ENCODE assay signal across 14 cellular contexts in the genomic region with DNA sequence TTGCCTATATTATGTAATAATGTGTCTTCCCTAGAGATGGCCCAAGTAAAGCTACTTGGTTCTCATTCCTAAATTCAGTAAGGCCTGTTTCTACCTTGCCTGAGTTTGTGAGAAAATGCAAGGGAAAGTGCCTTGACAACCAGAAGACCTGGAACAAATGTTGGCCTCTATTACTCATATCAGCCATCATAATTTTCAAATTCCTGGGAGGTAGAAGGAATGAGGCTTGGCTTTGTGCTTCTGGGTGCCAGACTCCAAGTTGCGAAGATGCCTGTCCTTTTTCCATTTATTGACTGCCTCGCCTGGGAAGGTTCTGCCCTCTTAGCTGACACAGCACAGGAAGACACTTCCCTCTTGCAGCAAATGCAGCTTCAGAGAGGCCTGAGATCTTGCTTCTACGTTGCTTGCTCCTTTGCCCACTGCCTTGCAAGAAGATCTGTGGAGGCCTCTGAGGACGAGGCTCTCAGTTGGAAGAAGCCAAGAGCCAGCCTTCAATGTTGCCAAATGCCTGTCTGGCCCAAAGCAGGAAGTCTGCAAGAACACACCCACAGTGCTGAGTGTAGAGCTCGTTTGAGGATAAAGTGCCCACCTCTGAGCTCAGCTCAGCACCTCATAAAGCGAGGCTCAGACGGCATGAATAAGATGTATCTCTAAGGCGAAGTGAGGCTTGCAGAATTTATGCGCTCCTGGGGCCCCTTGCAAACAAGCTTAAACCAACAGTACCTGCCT.
DNase-seq lines count a peak whose midpoint lies in the region; ATAC-seq and TF ChIP-seq lines count a peak whose summit lies in the region.
"Had no signal": no experiment of that assay in that cellular context is flagged by ENCODE, and none has a peak within 500 bp of the region (broad histone marks: within the 10 kb centered on the region; RNA-seq: fewer than 3 reads in every experiment).

No MANE protein-coding gene starts in this region.

- H3K4me1 Mint-ChIP-seq in type B pancreatic cell (ENCODE audit: unreplicated experiment), result peaks cover 24% of the 10 kb centered on the region
- H3K4me1 Mint-ChIP-seq in activated T-cell treated with anti-CD3 and anti-CD28 coated beads, Interleukin-2, amount 50 U/mL, for 72 hours (ENCODE audit: low read depth), result no peaks in the 10 kb centered on the region
- H3K4me1 Mint-ChIP-seq: activated CD4-positive, alpha-beta T cell treated with anti-CD3 and anti-CD28 coated beads for 36 hours; CD8-positive, alpha-beta memory T cell had no signal

- H3K4me3 Mint-ChIP-seq in type B pancreatic cell, result no peak overlapping the region
- no peak overlapping the region for H3K4me3 Mint-ChIP-seq in activated T-cell treated with anti-CD3 and anti-CD28 coated beads, Interleukin-2, amount 50 U/mL, for 72 hours
- H3K4me3 Mint-ChIP-seq: activated CD4-positive, alpha-beta T cell treated with anti-CD3 and anti-CD28 coated beads for 36 hours; CD8-positive, alpha-beta memory T cell; H9; natural killer cell treated with Interleukin-12 subunit alpha and Interleukin-12 subunit beta and Interleukin-15 and Interleukin-18, amount 100 ng/mL, for 72 hours had no signal

- H3K36me3 Mint-ChIP-seq in type B pancreatic cell, result no peaks in the 10 kb centered on the region
- no peaks in the 10 kb centered on the region for H3K36me3 Mint-ChIP-seq in activated T-cell treated with anti-CD3 and anti-CD28 coated beads, Interleukin-2, amount 50 U/mL, for 72 hours (ENCODE audit: insufficient read depth in 2 of 2)
- H3K36me3 Mint-ChIP-seq: CD8-positive, alpha-beta memory T cell; natural killer cell treated with Interleukin-12 subunit alpha and Interleukin-12 subunit beta and Interleukin-15 and Interleukin-18, amount 100 ng/mL, for 72 hours had no signal

- no peaks in the 10 kb centered on the region for H3K36me3 ChIP-seq in mucosa of descending colon (ENCODE audit: low read depth)
- H3K36me3 ChIP-seq in effector memory CD4-positive, alpha-beta T cell (ENCODE audit: control insufficient read depth, insufficient read depth, low read length), result no peaks in the 10 kb centered on the region

- TF ChIP-seq CTCF in fibroblast of the aortic adventitia (IDR thresholded peaks at IDR 0.05; ENCODE audit: insufficient read depth, low read length), result no peak
- TF ChIP-seq CTCF in mucosa of descending colon (IDR thresholded peaks at IDR 0.05), result no peak
- no peak for TF ChIP-seq CTCF in type B pancreatic cell (conservative IDR thresholded peaks at IDR 0.05)

- peaks cover 20% of the 10 kb centered on the region for H3K27me3 Mint-ChIP-seq in type B pancreatic cell
- H3K27me3 Mint-ChIP-seq in activated T-cell treated with anti-CD3 and anti-CD28 coated beads, Interleukin-2, amount 50 U/mL, for 72 hours (ENCODE audit: low read depth), result peaks cover 8% of the 10 kb centered on the region

- no peaks in the 10 kb centered on the region for H3K27me3 ChIP-seq in effector memory CD4-positive, alpha-beta T cell (replicated peaks; ENCODE audit: control insufficient read depth, insufficient read depth, low read length, poor library complexity, severe bottlenecking)

- peak overlapping the region; percentile 46 for H3K27ac Mint-ChIP-seq in type B pancreatic cell
- no peak overlapping the region for H3K27ac Mint-ChIP-seq in activated T-cell treated with anti-CD3 and anti-CD28 coated beads, Interleukin-2, amount 50 U/mL, for 72 hours
- H3K27ac Mint-ChIP-seq: activated CD4-positive, alpha-beta T cell treated with anti-CD3 and anti-CD28 coated beads for 36 hours; CD8-positive, alpha-beta memory T cell; natural killer cell treated with Interleukin-12 subunit alpha and Interleukin-12 subunit beta and Interleukin-15 and Interleukin-18, amount 100 ng/mL, for 72 hours had no signal

- intact Hi-C loops in mucosa of descending colon (cut with DNase I, micrococcal nuclease), result no loop called here

- H3K27ac ChIP-seq in effector memory CD4-positive, alpha-beta T cell (ENCODE audit: insufficient read depth, low read length, poor library complexity, severe bottlenecking), result no peak overlapping the region

- DNase-seq in NCI-H510A treated with DMSO at 0.1 percent for 48 hours (lab: John Stamatoyannopoulos, UW) (peak; percentile 52), NCI-H510A (lab: John Stamatoyannopoulos, UW) (no peak), fibroblast of the aortic adventitia (ENCODE audit: low read depth) (peak; percentile 5), mucosa of descending colon (peak in 2 of 3 donors; percentile 31 to 37), type B pancreatic cell (ENCODE audit: extremely low spot score, unreplicated experiment) (no peak), NCI-H1436 (lab: John Stamatoyannopoulos, UW) (no peak)
- no peak for DNase-seq in activated T-cell treated with anti-CD3 and anti-CD28 coated beads, Interleukin-2, amount 50 U/mL, for 72 hours
- DNase-seq in effector memory CD4-positive, alpha-beta T cell, result no peak
- DNase-seq: activated CD4-positive, alpha-beta T cell treated with anti-CD3 and anti-CD28 coated beads for 36 hours; CD8-positive, alpha-beta memory T cell; effector CD4-positive, alpha-beta T cell; H9; substantia nigra had no signal

- peaks cover 31% of the 10 kb centered on the region for H3K4me1 ChIP-seq in mucosa of descending colon (ENCODE audit: low read depth)
- no peaks in the 10 kb centered on the region for H3K4me1 ChIP-seq in effector memory CD4-positive, alpha-beta T cell (ENCODE audit: control insufficient read depth, insufficient read depth, low read length, poor library complexity, severe bottlenecking)

- peak; percentile 78 for ATAC-seq in mucosa of descending colon
- no peak for ATAC-seq in activated T-cell treated with anti-CD3 and anti-CD28 coated beads, Interleukin-2, amount 50 U/mL, for 72 hours (replicated peaks in 1 of 2)
- ATAC-seq: activated CD4-positive, alpha-beta T cell treated with anti-CD3 and anti-CD28 coated beads for 36 hours; natural killer cell treated with Interleukin-12 subunit alpha and Interleukin-12 subunit beta and Interleukin-15 and Interleukin-18, amount 100 ng/mL, for 72 hours had no signal

- no peaks in the 10 kb centered on the region for H3K9me3 ChIP-seq in mucosa of descending colon
- H3K9me3 ChIP-seq in effector memory CD4-positive, alpha-beta T cell (ENCODE audit: control insufficient read depth, low read length), result no peaks in the 10 kb centered on the region

- H3K4me3 ChIP-seq in fibroblast of the aortic adventitia (ENCODE audit: low read depth, low read length) (no peak overlapping the region), mucosa of descending colon (no peak overlapping the region)
- no peak overlapping the region for H3K4me3 ChIP-seq in effector memory CD4-positive, alpha-beta T cell (ENCODE audit: insufficient read depth, low read depth, low read length, poor library complexity, severe bottlenecking)

- H3K9me3 Mint-ChIP-seq in type B pancreatic cell, result no peaks in the 10 kb centered on the region
- H3K9me3 Mint-ChIP-seq in activated T-cell treated with anti-CD3 and anti-CD28 coated beads, Interleukin-2, amount 50 U/mL, for 72 hours, result no peaks in the 10 kb centered on the region
- H3K9me3 Mint-ChIP-seq: CD8-positive, alpha-beta memory T cell; H9; natural killer cell treated with Interleukin-12 subunit alpha and Interleukin-12 subunit beta and Interleukin-15 and Interleukin-18, amount 100 ng/mL, for 72 hours had no signal

Comparison
In these comparisons a context has a peak if more than half of its experiments do, and no peak if none do; other contexts are left out.
1. DNase-seq: peak in NCI-H510A treated with DMSO at 0.1 percent for 48 hours (single experiment), fibroblast of the aortic adventitia (single experiment) and mucosa of descending colon (2 of 3); none in NCI-H510A (single experiment), type B pancreatic cell (single experiment), NCI-H1436 (single experiment), activated T-cell treated with anti-CD3 and anti-CD28 coated beads, Interleukin-2, amount 50 U/mL, for 72 hours (0 of 2) and effector memory CD4-positive, alpha-beta T cell (0 of 3).